In genomic region chr10:122504551-122504950, GRCh38 we compare ENCODE assay signal across 1 cellular context.
TF ChIP-seq lines count a peak whose summit lies in the region.

No MANE protein-coding gene starts in this region.

TF ChIP-seq in IMR-90, 13 proteins besides CTCF, POLR2A, EP300 and RAD21 (continued from another document):
- TF ChIP-seq RFX5 (IDR thresholded peaks at IDR 0.05; ENCODE audit: low read depth, low read length) (no peak), CEBPB (IDR thresholded peaks at IDR 0.05; ENCODE audit: low read depth, low read length) (no peak), RCOR1 (IDR thresholded peaks at IDR 0.05; ENCODE audit: insufficient replicate concordance, low read length) (no peak)
